In the genomic region with DNA sequence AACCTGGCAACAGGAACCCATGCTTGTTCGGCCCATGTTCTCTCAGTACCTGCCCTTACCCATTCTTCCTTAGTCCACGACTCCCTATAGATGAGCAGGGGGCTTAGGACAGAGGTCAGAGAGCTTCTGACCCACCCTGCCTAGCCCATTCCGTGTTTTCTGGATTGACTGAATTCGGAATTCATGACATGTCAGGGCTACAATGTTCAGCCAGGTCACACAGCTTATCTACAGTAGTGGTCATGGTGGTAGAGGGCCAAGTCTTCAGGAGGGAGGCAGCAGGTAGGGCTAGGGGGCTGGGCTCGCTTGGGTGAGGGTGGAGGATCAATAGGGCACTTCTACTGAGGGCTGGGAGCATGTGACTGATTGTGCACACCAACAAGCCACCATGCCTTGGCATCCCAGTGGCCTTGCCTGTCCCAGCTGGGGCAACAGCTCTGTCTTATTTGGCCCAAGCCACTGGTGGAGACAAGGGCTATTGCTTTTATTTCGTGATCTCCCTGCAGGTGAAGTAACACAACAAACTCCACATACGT, we compare ENCODE assay signal across 13 cellular contexts.
"Had no signal": no experiment of that assay in that cellular context is flagged by ENCODE, and none has a peak within 500 bp of the region (broad histone marks: within the 10 kb centered on the region; RNA-seq: fewer than 3 reads in every experiment).

No MANE protein-coding gene starts in this region.

- H3K27me3 Mint-ChIP-seq: activated naive CD8-positive, alpha-beta T cell treated with anti-CD3 and anti-CD28 coated beads, Interleukin-2, amount 10 ng/mL, durations not matched to agents 7 days and 5 days; naive B cell had no signal

- H3K27ac ChIP-seq: body of pancreas, neutrophil, sigmoid colon, thyroid gland had no signal

- H3K9me3 ChIP-seq: body of pancreas, neutrophil, sigmoid colon, thyroid gland had no signal

- H3K9me3 Mint-ChIP-seq: activated naive CD8-positive, alpha-beta T cell treated with anti-CD3 and anti-CD28 coated beads, Interleukin-2, amount 10 ng/mL, durations not matched to agents 7 days and 5 days; naive B cell had no signal

- H3K27me3 ChIP-seq: body of pancreas, neutrophil, sigmoid colon, thyroid gland had no signal

- DNase-seq: activated CD4-positive, alpha-beta T cell treated with anti-CD3 and anti-CD28 coated beads, Interleukin-2, amount 50 U/mL, for 4 hours; activated naive CD8-positive, alpha-beta T cell treated with anti-CD3 and anti-CD28 coated beads, Interleukin-2, amount 10 ng/mL, durations not matched to agents 7 days and 5 days; amygdala; body of pancreas; caudate nucleus; hypothalamus; naive B cell; sigmoid colon; stimulated activated CD4-positive, alpha-beta T cell treated with anti-CD3 and anti-CD28 coated beads, Interleukin-12 subunit alpha, Interleukin-12 subunit beta, amount 100 ng/mL, for 4 hours; stimulated activated CD4-positive, alpha-beta T cell treated with anti-CD3 and anti-CD28 coated beads, Interleukin-1b, Interleukin-23, amount 100 ng/mL, for 48 hours; stimulated activated naive CD4-positive, alpha-beta T cell treated with Interleukin-2 at 50 U/mL for 16 hours; thyroid gland had no signal

- H3K4me3 Mint-ChIP-seq: activated naive CD8-positive, alpha-beta T cell treated with anti-CD3 and anti-CD28 coated beads, Interleukin-2, amount 10 ng/mL, durations not matched to agents 7 days and 5 days had no signal

- ATAC-seq: body of pancreas had no signal

- H3K4me3 ChIP-seq: body of pancreas, sigmoid colon, thyroid gland had no signal

- H3K36me3 ChIP-seq: thyroid gland had no signal

- H3K27ac Mint-ChIP-seq: activated naive CD8-positive, alpha-beta T cell treated with anti-CD3 and anti-CD28 coated beads, Interleukin-2, amount 10 ng/mL, durations not matched to agents 7 days and 5 days had no signal
